Comparison of ENCODE assay signal across 15 cellular contexts in the genomic region with DNA sequence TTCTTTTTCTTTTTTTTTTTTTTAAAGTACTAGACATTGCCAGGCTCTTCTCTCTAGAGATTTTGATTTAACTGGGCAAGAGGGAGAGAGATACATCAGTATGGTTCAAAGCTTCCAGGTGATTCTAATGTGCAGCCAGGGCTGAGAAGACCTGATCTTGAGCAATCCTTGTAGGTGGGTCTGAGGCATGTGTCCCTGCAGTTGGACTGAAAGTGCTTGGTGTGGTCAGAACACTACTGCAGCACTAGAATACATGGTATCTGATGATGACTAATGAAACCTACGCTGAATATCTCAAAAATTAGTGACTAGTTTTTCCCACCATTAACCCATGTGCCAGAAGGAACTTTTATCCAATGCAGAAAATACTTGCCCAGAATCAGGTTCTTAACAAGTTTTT. TPM values are rescaled to one million over a fixed set of nuclear protein-coding genes. Genes with fewer than 3 reads are reported as not detected.
DNase-seq lines count a peak whose midpoint lies in the region; ATAC-seq and TF ChIP-seq lines count a peak whose summit lies in the region.
"Had no signal": no experiment of that assay in that cellular context is flagged by ENCODE, and none has a peak within 500 bp of the region (broad histone marks: within the 10 kb centered on the region; RNA-seq: fewer than 3 reads in every experiment).

No MANE protein-coding gene starts in this region.

- H3K4me3 ChIP-seq in cardiac fibroblast (replicated peaks in 1 of 2; ENCODE audit: low read depth in 2 of 2, low read length in 2 of 2) = no peak overlapping the region
- H3K4me3 ChIP-seq in upper lobe of right lung = no peak overlapping the region
- H3K4me3 ChIP-seq: GM23338 had no signal

- H3K27ac Mint-ChIP-seq in activated T-cell treated with anti-CD3 and anti-CD28 coated beads, Interleukin-2, amount 50 U/mL, for 24 hours = peak overlapping the region; percentile 24
- H3K27ac Mint-ChIP-seq: B cell; CD4-positive, alpha-beta T cell; GM23338 had no signal

- intact Hi-C loops in upper lobe of right lung (cut with DNase I) = no loop called here

- DNase-seq in activated T-cell treated with anti-CD3 and anti-CD28 coated beads, Interleukin-2, amount 50 U/mL, for 24 hours = no peak
- DNase-seq in activated T-cell treated with anti-CD3 and anti-CD28 coated beads for 4 hours (no peak), cardiac fibroblast (ENCODE audit: low read depth in 2 of 2) (peak; percentile 13 to 37), upper lobe of right lung (no peak), SHP77 treated with DMSO at 0.1 percent for 48 hours (lab: John Stamatoyannopoulos, UW) (no peak)
- DNase-seq in effector CD4-positive, alpha-beta T cell = no peak
- DNase-seq: Calu3; CD4-positive, alpha-beta T cell; DMS 273 treated with DMSO at 0.1 percent for 48 hours; H7 had no signal

- H3K4me1 ChIP-seq in upper lobe of right lung = no peaks in the 10 kb centered on the region

- peaks cover 22% of the 10 kb centered on the region for H3K36me3 ChIP-seq in upper lobe of right lung

- TF ChIP-seq CTCF in cardiac fibroblast (IDR thresholded peaks at IDR 0.05; ENCODE audit: low read depth, low read length) = no peak
- no peak for TF ChIP-seq CTCF in upper lobe of right lung (IDR thresholded peaks at IDR 0.05)

- H3K4me1 Mint-ChIP-seq in activated T-cell treated with anti-CD3 and anti-CD28 coated beads, Interleukin-2, amount 50 U/mL, for 24 hours (ENCODE audit: low read depth) = peaks cover 20% of the 10 kb centered on the region

- peaks cover 48% of the 10 kb centered on the region for H3K36me3 Mint-ChIP-seq in activated T-cell treated with anti-CD3 and anti-CD28 coated beads, Interleukin-2, amount 50 U/mL, for 24 hours (ENCODE audit: low read depth)

- no peaks in the 10 kb centered on the region for H3K9me3 Mint-ChIP-seq in activated T-cell treated with anti-CD3 and anti-CD28 coated beads, Interleukin-2, amount 50 U/mL, for 24 hours
- H3K9me3 Mint-ChIP-seq: CD4-positive, alpha-beta T cell; GM23338; IgD-negative memory B cell had no signal

- H3K27ac ChIP-seq in upper lobe of right lung = peak overlapping the region; percentile 51

- H3K9me3 ChIP-seq in upper lobe of right lung = no peaks in the 10 kb centered on the region

- no peak overlapping the region for H3K4me3 Mint-ChIP-seq in activated T-cell treated with anti-CD3 and anti-CD28 coated beads, Interleukin-2, amount 50 U/mL, for 24 hours
- H3K4me3 Mint-ChIP-seq: B cell; CD4-positive, alpha-beta T cell; GM23338; IgD-negative memory B cell had no signal

- no peaks in the 10 kb centered on the region for H3K27me3 Mint-ChIP-seq in activated T-cell treated with anti-CD3 and anti-CD28 coated beads, Interleukin-2, amount 50 U/mL, for 24 hours
- H3K27me3 Mint-ChIP-seq: B cell; CD4-positive, alpha-beta T cell; IgD-negative memory B cell had no signal

- ATAC-seq in GM19351 (IDR thresholded peaks at IDR 0.05; ENCODE audit: unreplicated experiment) (peak; percentile 41), upper lobe of right lung (peak; percentile 40)
- ATAC-seq: GM23338 had no signal

- H3K27me3 ChIP-seq in upper lobe of right lung = no peaks in the 10 kb centered on the region

RNA-seq across cellular contexts. Expression of gene MYO5C, which starts 34.4 kb away (rescaled TPM):
- total RNA-seq in upper lobe of right lung = 80.0 TPM
- total RNA-seq: HT1080 had no signal

Comparison
In these comparisons a context has a peak if more than half of its experiments do, and no peak if none do; other contexts are left out.
1. DNase-seq: peak in cardiac fibroblast (2 of 2); none in activated T-cell treated with anti-CD3 and anti-CD28 coated beads, Interleukin-2, amount 50 U/mL, for 24 hours (single experiment), activated T-cell treated with anti-CD3 and anti-CD28 coated beads for 4 hours (single experiment), upper lobe of right lung (single experiment), effector CD4-positive, alpha-beta T cell (single experiment) and SHP77 treated with DMSO at 0.1 percent for 48 hours (single experiment).